Comparison of ENCODE assay signal across 26 cellular contexts in genomic region chr2:195370167-195370943, GRCh38.
"Had no signal": no experiment of that assay in that cellular context is flagged by ENCODE, and none has a peak within 500 bp of the region (broad histone marks: within the 10 kb centered on the region; RNA-seq: fewer than 3 reads in every experiment).

No MANE protein-coding gene starts in this region.

- H3K27ac Mint-ChIP-seq: nephron progenitor cell; stimulated activated memory B cell treated with anti-CD40 and anti-IgM and Interleukin-4, amounts not matched to agents 10 μg/mL and 1 μg/mL and 100 μg/mL, for 72 hours; stimulated activated naive CD8-positive, alpha-beta T cell treated with anti-CD3 and anti-CD28 coated beads, Interleukin-15, amount 100 ng/mL, for 72 hours; type B pancreatic cell had no signal

- H3K4me3 ChIP-seq: left lung, lower lobe of right lung, pancreas, spleen, tibial nerve, uterus had no signal

- H3K9me3 Mint-ChIP-seq: type B pancreatic cell had no signal

- DNase-seq: head of caudate nucleus; hippocampal formation; kidney glomerular epithelial cell; left cardiac atrium; left lung; lower lobe of right lung; mammary epithelial cell; mesenchymal stem cell; naive B cell; nephron progenitor cell; pancreas; posterior cingulate gyrus; retina; right cardiac atrium; small intestine; spleen; stimulated activated CD4-positive, alpha-beta T cell treated with anti-CD3 and anti-CD28 coated beads, Interleukin-4, amount 100 ng/mL, for 24 hours; stimulated activated naive CD4-positive, alpha-beta T cell treated with Interleukin-2 at 50 U/mL for 16 hours; stimulated activated naive CD8-positive, alpha-beta T cell treated with anti-CD3 and anti-CD28 coated beads, Interleukin-15, amount 100 ng/mL, for 72 hours; substantia nigra; uterus had no signal

- H3K4me3 Mint-ChIP-seq: naive B cell; nephron progenitor cell; stimulated activated memory B cell treated with anti-CD40 and anti-IgM and Interleukin-4, amounts not matched to agents 10 μg/mL and 1 μg/mL and 100 μg/mL, for 72 hours; stimulated activated naive CD8-positive, alpha-beta T cell treated with anti-CD3 and anti-CD28 coated beads, Interleukin-15, amount 100 ng/mL, for 72 hours; type B pancreatic cell had no signal

- H3K27me3 Mint-ChIP-seq: stimulated activated memory B cell treated with anti-CD40 and anti-IgM and Interleukin-4, amounts not matched to agents 10 μg/mL and 1 μg/mL and 100 μg/mL, for 72 hours; stimulated activated naive CD8-positive, alpha-beta T cell treated with anti-CD3 and anti-CD28 coated beads, Interleukin-15, amount 100 ng/mL, for 72 hours; type B pancreatic cell had no signal

- H3K27me3 ChIP-seq: left lung, pancreas, spleen, tibial nerve, uterus had no signal

- ATAC-seq: left cardiac atrium; left lung; lower lobe of right lung; pancreas; right cardiac atrium; sciatic nerve; stimulated activated memory B cell treated with anti-CD40 and anti-IgM and Interleukin-4, amounts not matched to agents 10 μg/mL and 1 μg/mL and 100 μg/mL, for 72 hours; stimulated activated naive CD8-positive, alpha-beta T cell treated with anti-CD3 and anti-CD28 coated beads, Interleukin-15, amount 100 ng/mL, for 72 hours had no signal

- FAIRE-seq: keratinocyte, pancreas, small intestine had no signal

- H3K4me1 ChIP-seq: left lung, lower lobe of right lung, pancreas, spleen, tibial nerve, uterus had no signal

- H3K27ac ChIP-seq: left lung, lower lobe of right lung, pancreas, spleen, tibial nerve, uterus had no signal

- H3K4me1 Mint-ChIP-seq: nephron progenitor cell; stimulated activated memory B cell treated with anti-CD40 and anti-IgM and Interleukin-4, amounts not matched to agents 10 μg/mL and 1 μg/mL and 100 μg/mL, for 72 hours had no signal

- H3K36me3 Mint-ChIP-seq: type B pancreatic cell had no signal

- H3K36me3 ChIP-seq: left lung, lower lobe of right lung, pancreas, spleen, tibial nerve, uterus had no signal

- H3K9me3 ChIP-seq: lower lobe of right lung, pancreas, spleen, tibial nerve, uterus had no signal
